In the genomic region with DNA sequence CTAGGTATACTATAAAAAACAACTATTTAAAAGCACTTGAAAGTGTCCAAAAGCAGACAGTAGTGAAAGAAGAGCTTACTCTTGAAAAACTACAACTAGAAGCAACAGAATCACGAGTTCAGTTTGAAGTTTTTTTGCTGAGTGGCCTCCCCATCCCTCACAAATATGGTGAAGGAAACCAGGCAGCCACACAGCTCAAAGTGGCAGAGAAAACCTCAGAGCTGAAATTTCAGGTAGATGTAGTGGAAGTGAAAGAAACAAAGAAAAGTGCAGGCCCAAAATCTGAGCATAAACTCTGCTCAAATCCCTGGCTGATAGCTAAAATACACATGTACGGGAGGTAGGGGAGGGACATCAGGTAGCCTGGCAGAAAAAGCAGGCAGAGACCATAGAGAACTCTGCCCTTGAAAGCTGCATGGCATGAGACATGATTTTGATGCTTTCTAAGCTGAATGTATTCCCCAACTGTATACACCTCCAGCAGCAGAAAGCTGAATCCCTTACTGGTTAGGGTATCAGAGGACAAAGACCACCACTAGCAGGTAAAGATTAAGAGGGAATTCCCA, we compare ENCODE assay signal across 24 cellular contexts. TPM values are rescaled to one million over a fixed set of nuclear protein-coding genes. Genes with fewer than 3 reads are reported as not detected.
A peak's percentile ranks its signal among the peaks of the same experiment; 100 is the strongest.
DNase-seq lines count a peak whose midpoint lies in the region; ATAC-seq and TF ChIP-seq lines count a peak whose summit lies in the region.
"Had no signal": no experiment of that assay in that cellular context is flagged by ENCODE, and none has a peak within 500 bp of the region (broad histone marks: within the 10 kb centered on the region; RNA-seq: fewer than 3 reads in every experiment).

No MANE protein-coding gene starts in this region.

- peaks cover 2% of the 10 kb centered on the region for H3K4me1 ChIP-seq in CD4-positive, CD25-positive, alpha-beta regulatory T cell (ENCODE audit: control insufficient read depth, insufficient read depth, low read length, poor library complexity, severe bottlenecking)
- H3K4me1 ChIP-seq in KMS-11 (ENCODE audit: low read depth, poor library complexity, severe bottlenecking) (peaks cover 55% of the 10 kb centered on the region), endodermal cell (ENCODE audit: control insufficient read depth, insufficient read depth, low read length) (no peaks in the 10 kb centered on the region)
- H3K4me1 ChIP-seq: prostate gland had no signal

- H3K4me3 Mint-ChIP-seq in CD4-positive, CD25-positive, alpha-beta regulatory T cell, result peak overlapping the region in 2 of 4 donors; percentile 43 to 52
- no peak overlapping the region for H3K4me3 Mint-ChIP-seq in endodermal cell
- H3K4me3 Mint-ChIP-seq: GM23338; nephron progenitor cell; stimulated activated naive B cell treated with anti-CD40 and anti-IgM and Interleukin-4, amounts not matched to agents 10 μg/mL and 1 μg/mL and 100 μg/mL, for 72 hours had no signal

- H2AFZ ChIP-seq in KMS-11 (ENCODE audit: low read depth), result peak overlapping the region; percentile 39
- H2AFZ ChIP-seq: GM23338 had no signal

- H3K4me1 Mint-ChIP-seq in CD4-positive, CD25-positive, alpha-beta regulatory T cell, result peaks cover 35 to 57% (median 47%) of the 10 kb centered on the region in 4 donors
- H3K4me1 Mint-ChIP-seq in endodermal cell, result peaks cover 5% of the 10 kb centered on the region
- H3K4me1 Mint-ChIP-seq: nephron progenitor cell had no signal

- H3K9me3 Mint-ChIP-seq in CD4-positive, CD25-positive, alpha-beta regulatory T cell, result peaks cover 0 to 13% (median 4%) of the 10 kb centered on the region in 7 donors
- peaks cover 4% of the 10 kb centered on the region for H3K9me3 Mint-ChIP-seq in endodermal cell
- H3K9me3 Mint-ChIP-seq: GM23338 had no signal

- no peak for TF ChIP-seq CTCF in GM12865 (IDR thresholded peaks at IDR 0.05; ENCODE audit: insufficient read depth, low read depth, low read length, missing control alignments)
- no peak for TF ChIP-seq CTCF in KMS-11 (conservative IDR thresholded peaks at IDR 0.05; ENCODE audit: low read depth, low read length)
- TF ChIP-seq CTCF in endodermal cell (conservative IDR thresholded peaks at IDR 0.05), result no peak
- TF ChIP-seq CTCF in WERI-Rb-1 (IDR thresholded peaks at IDR 0.05; ENCODE audit: low read depth, low read length), result no peak

- peak overlapping the region; percentile 28; the same call in 1 of the 2 replicates for H3K9ac ChIP-seq in KMS-11
- H3K9ac ChIP-seq in endodermal cell (ENCODE audit: extremely low read depth, low read length, poor library complexity, severe bottlenecking), result no peak overlapping the region

- 89 to 95% methylated on average over 2 of the region's 2 CpGs for WGBS in endodermal cell (ENCODE audit: insufficient coverage in 1 of 2, insufficient read length in 1 of 2), 2 experiments

- H3K36me3 ChIP-seq in CD4-positive, CD25-positive, alpha-beta regulatory T cell (ENCODE audit: control insufficient read depth, insufficient read depth, low read length), result peaks cover 2% of the 10 kb centered on the region
- no peaks in the 10 kb centered on the region for H3K36me3 ChIP-seq in KMS-11 (ENCODE audit: insufficient read depth)
- H3K36me3 ChIP-seq in endodermal cell (ENCODE audit: control insufficient read depth, insufficient read depth, low read length), result peaks cover 4% of the 10 kb centered on the region
- no peaks in the 10 kb centered on the region for H3K36me3 ChIP-seq in WERI-Rb-1
- H3K36me3 ChIP-seq: adrenal gland, colonic mucosa, Peyer's patch, prostate gland, SJSA1, tibial artery had no signal

- peak in 1 of 3 donors; percentile 28 for DNase-seq in CD4-positive, CD25-positive, alpha-beta regulatory T cell
- peak; percentile 4 for DNase-seq in GM12865 (ENCODE audit: low read depth)
- no peak for DNase-seq in endodermal cell
- DNase-seq in nucleus accumbens (lab: John Stamatoyannopoulos, UW), result no peak
- no peak for DNase-seq in WERI-Rb-1
- no peak for DNase-seq in activated effector memory CD4-positive, alpha-beta T cell treated with Interleukin-2 at 50 U/mL for 16 hours
- DNase-seq: activated CD8-positive, alpha-beta memory T cell treated with anti-CD3 and anti-CD28 coated beads for 24 hours; adrenal gland; AML-193; Calu3; colonic mucosa; EL; NCI-H1092; NCI-H2029 treated with DMSO at 0.1 percent for 48 hours; nephron progenitor cell; Peyer's patch; stimulated activated naive B cell treated with anti-CD40 and anti-IgM and Interleukin-4, amounts not matched to agents 10 μg/mL and 1 μg/mL and 100 μg/mL, for 72 hours; tibial artery had no signal

- ATAC-seq in CD4-positive, CD25-positive, alpha-beta regulatory T cell (ENCODE audit: low read depth in 2 of 2), result no peak
- ATAC-seq: GM23338; stimulated activated naive B cell treated with anti-CD40 and anti-IgM and Interleukin-4, amounts not matched to agents 10 μg/mL and 1 μg/mL and 100 μg/mL, for 72 hours had no signal

- peak overlapping the region; percentile 66 for H3K4me2 ChIP-seq in KMS-11
- H3K4me2 ChIP-seq: GM23338 had no signal

- H3K27me3 ChIP-seq in CD4-positive, CD25-positive, alpha-beta regulatory T cell (ENCODE audit: control insufficient read depth, insufficient read depth, low read length), result no peaks in the 10 kb centered on the region
- H3K27me3 ChIP-seq in KMS-11 (ENCODE audit: insufficient read depth, low read depth) (no peaks in the 10 kb centered on the region), endodermal cell (ENCODE audit: control insufficient read depth, insufficient read depth, low read length, poor library complexity, severe bottlenecking) (no peaks in the 10 kb centered on the region), WERI-Rb-1 (ENCODE audit: insufficient read depth, low read depth, severe bottlenecking) (no peaks in the 10 kb centered on the region)
- H3K27me3 ChIP-seq: adrenal gland, colonic mucosa, Peyer's patch, SJSA1, tibial artery had no signal

- no peak overlapping the region for H3K27ac ChIP-seq in CD4-positive, CD25-positive, alpha-beta regulatory T cell (ENCODE audit: insufficient read depth, low read length, poor library complexity, severe bottlenecking)
- H3K27ac ChIP-seq in KMS-11, result peak overlapping the region; percentile 81
- H3K27ac ChIP-seq in endodermal cell (ENCODE audit: low read depth, low read length), result peak overlapping the region; percentile 11
- H3K27ac ChIP-seq in WERI-Rb-1, result no peak overlapping the region
- H3K27ac ChIP-seq: adrenal gland, colonic mucosa, Peyer's patch, prostate gland, SJSA1, tibial artery had no signal

- H3K4me3 ChIP-seq in CD4-positive, CD25-positive, alpha-beta regulatory T cell (ENCODE audit: low read depth, low read length), result no peak overlapping the region
- H3K4me3 ChIP-seq in GM12865 (ENCODE audit: low read depth, low read length) (no peak overlapping the region), KMS-11 (IDR thresholded peaks at IDR 0.05; ENCODE audit: insufficient read depth, low read depth, low read length) (no peak overlapping the region), endodermal cell (ENCODE audit: low read length) (no peak overlapping the region), WERI-Rb-1 (ENCODE audit: low read depth, low read length) (no peak overlapping the region)
- H3K4me3 ChIP-seq: adrenal gland, colonic mucosa, GM23338, Peyer's patch, prostate gland, SJSA1, tibial artery had no signal

- no peaks in the 10 kb centered on the region for H4K20me1 ChIP-seq in KMS-11 (ENCODE audit: insufficient read depth)

- no peaks in the 10 kb centered on the region for H3K27me3 Mint-ChIP-seq in CD4-positive, CD25-positive, alpha-beta regulatory T cell
- H3K27me3 Mint-ChIP-seq in endodermal cell (ENCODE audit: insufficient read depth), result no peaks in the 10 kb centered on the region
- H3K27me3 Mint-ChIP-seq: stimulated activated naive B cell treated with anti-CD40 and anti-IgM and Interleukin-4, amounts not matched to agents 10 μg/mL and 1 μg/mL and 100 μg/mL, for 72 hours had no signal

- H3K36me3 Mint-ChIP-seq in CD4-positive, CD25-positive, alpha-beta regulatory T cell, result peaks cover 33% of the 10 kb centered on the region
- H3K36me3 Mint-ChIP-seq in endodermal cell (ENCODE audit: low read depth), result no peaks in the 10 kb centered on the region

- peak overlapping the region in 2 of 3 donors; percentile 31 to 71 for H3K27ac Mint-ChIP-seq in CD4-positive, CD25-positive, alpha-beta regulatory T cell
- no peak overlapping the region for H3K27ac Mint-ChIP-seq in endodermal cell
- H3K27ac Mint-ChIP-seq: GM23338, nephron progenitor cell had no signal

- peaks cover 64% of the 10 kb centered on the region for H3K79me2 ChIP-seq in KMS-11 (ENCODE audit: insufficient read depth, low read depth)

- peaks cover 0 to 7% of the 10 kb centered on the region in 2 experiments for H3K9me3 ChIP-seq in CD4-positive, CD25-positive, alpha-beta regulatory T cell (ENCODE audit: control insufficient read depth in 2 of 2, low read length in 2 of 2)
- H3K9me3 ChIP-seq in endodermal cell (ENCODE audit: control insufficient read depth, low read length) (peaks cover 22% of the 10 kb centered on the region), WERI-Rb-1 (ENCODE audit: severe bottlenecking) (no peaks in the 10 kb centered on the region)
- H3K9me3 ChIP-seq: colonic mucosa, Peyer's patch, prostate gland, SJSA1 had no signal

RNA-seq across cellular contexts. Expression of a gene that starts 12.1 kb away (rescaled TPM):
- total RNA-seq in CD4-positive, CD25-positive, alpha-beta regulatory T cell, result 18.9 TPM
- polyA plus RNA-seq in CD4-positive, CD25-positive, alpha-beta regulatory T cell, result 10 to 100 TPM; 12.9 to 14.2 (median 13.4) TPM
- total RNA-seq in endodermal cell, result 10 to 100 TPM; 30.0 to 30.8 TPM
- polyA plus RNA-seq in endodermal cell (2013, experiment 1 of 2), result 36.1 TPM
- 33.9 TPM for polyA plus RNA-seq in endodermal cell (2013, experiment 2 of 2)

RNA-seq across cellular contexts. Expression of a gene that starts 44.9 kb away (rescaled TPM):
- not detected for total RNA-seq in CD4-positive, CD25-positive, alpha-beta regulatory T cell
- not detected for polyA plus RNA-seq in CD4-positive, CD25-positive, alpha-beta regulatory T cell
- not detected for total RNA-seq in endodermal cell
- polyA plus RNA-seq in endodermal cell (2013, experiment 1 of 2), result not detected
- not detected for polyA plus RNA-seq in endodermal cell (2013, experiment 2 of 2)
- total RNA-seq: adrenal gland, Calu3, colonic mucosa, GM23338, mesenteric fat pad, NCI-H460, Peyer's patch, prostate gland, SJSA1 had no signal
- polyA plus RNA-seq: adrenal gland, GM23338 had no signal

Comparison
In these comparisons a context has a peak if more than half of its experiments do, and no peak if none do; other contexts are left out.
1. H3K27ac ChIP-seq: peak in KMS-11 (single experiment) and endodermal cell (single experiment); none in CD4-positive, CD25-positive, alpha-beta regulatory T cell (single experiment) and WERI-Rb-1 (single experiment).